In genomic region chr7:65798111-65799075, GRCh38 we compare ENCODE assay signal across 8 cellular contexts.
DNase-seq lines count a peak whose midpoint lies in the region; ATAC-seq and TF ChIP-seq lines count a peak whose summit lies in the region.

No MANE protein-coding gene starts in this region.

- H3K27me3 ChIP-seq in CD8-positive, alpha-beta T cell (ENCODE audit: insufficient read depth, low read length): no peaks in the 10 kb centered on the region
- no peaks in the 10 kb centered on the region for H3K27me3 ChIP-seq in vagina

- no peaks in the 10 kb centered on the region for H3K27me3 Mint-ChIP-seq in CD8-positive, alpha-beta T cell (ENCODE audit: low read depth)
- no peaks in the 10 kb centered on the region for H3K27me3 Mint-ChIP-seq in activated T-helper 2 cell treated with anti-CD3 and anti-CD28 coated beads, Interferon-gamma antibody, Interleukin-2, Interleukin-4, amounts not matched to agents 10 μg/mL and 5 μg/mL and 100 μg/mL, durations not matched to agents 14 hours and 24 hours and 36 hours (ENCODE audit: low read depth)
- H3K27me3 Mint-ChIP-seq in stimulated activated naive B cell treated with anti-CD40 and anti-IgM and Interleukin-4, amounts not matched to agents 10 μg/mL and 1 μg/mL and 100 μg/mL, for 72 hours: no peaks in the 10 kb centered on the region

- POLR2A ChIA-PET in CD8-positive, alpha-beta T cell (lab: Charles Lee): interaction anchor here (0.6 kb wide), 1 partner anchor 490 kb away, joined by 3 read pairs; no protein-coding TSS in a partner anchor

- no peak overlapping the region for H3K4me3 Mint-ChIP-seq in CD8-positive, alpha-beta T cell
- no peak overlapping the region for H3K4me3 Mint-ChIP-seq in activated T-helper 2 cell treated with anti-CD3 and anti-CD28 coated beads, Interferon-gamma antibody, Interleukin-2, Interleukin-4, amounts not matched to agents 10 μg/mL and 5 μg/mL and 100 μg/mL, durations not matched to agents 14 hours and 24 hours and 36 hours (ENCODE audit: low read depth)
- no peak overlapping the region for H3K4me3 Mint-ChIP-seq in stimulated activated naive B cell treated with anti-CD40 and anti-IgM and Interleukin-4, amounts not matched to agents 10 μg/mL and 1 μg/mL and 100 μg/mL, for 72 hours

- H3K4me3 ChIP-seq in CD8-positive, alpha-beta T cell (ENCODE audit: low read depth, low read length): no peak overlapping the region
- no peak overlapping the region for H3K4me3 ChIP-seq in vagina

- H3K9me3 ChIP-seq in CD8-positive, alpha-beta T cell (ENCODE audit: low read length): no peaks in the 10 kb centered on the region
- no peaks in the 10 kb centered on the region for H3K9me3 ChIP-seq in vagina

- no peak for DNase-seq in CD8-positive, alpha-beta T cell
- no peak for DNase-seq in activated T-helper 2 cell treated with anti-CD3 and anti-CD28 coated beads, Interferon-gamma antibody, Interleukin-2, Interleukin-4, amounts not matched to agents 10 μg/mL and 5 μg/mL and 100 μg/mL, durations not matched to agents 14 hours and 24 hours and 36 hours (ENCODE audit: low spot score)
- no peak for DNase-seq in stimulated activated naive B cell treated with anti-CD40 and anti-IgM and Interleukin-4, amounts not matched to agents 10 μg/mL and 1 μg/mL and 100 μg/mL, for 72 hours
- DNase-seq in vagina (ENCODE audit: extremely low spot score in 2 of 2): no peak
- no peak for DNase-seq in Ammon's horn (ENCODE audit: low spot score)
- DNase-seq in 8988T: no peak

- TF ChIP-seq POLR2A in vagina (IDR thresholded peaks at IDR 0.05): no peak

- peaks cover 6% of the 10 kb centered on the region for H3K4me1 Mint-ChIP-seq in CD8-positive, alpha-beta T cell (ENCODE audit: low read depth)
- peaks cover 11% of the 10 kb centered on the region for H3K4me1 Mint-ChIP-seq in activated T-helper 2 cell treated with anti-CD3 and anti-CD28 coated beads, Interferon-gamma antibody, Interleukin-2, Interleukin-4, amounts not matched to agents 10 μg/mL and 5 μg/mL and 100 μg/mL, durations not matched to agents 14 hours and 24 hours and 36 hours (ENCODE audit: low read depth)
- peaks cover 0 to 2% of the 10 kb centered on the region in 2 donors for H3K4me1 Mint-ChIP-seq in stimulated activated naive B cell treated with anti-CD40 and anti-IgM and Interleukin-4, amounts not matched to agents 10 μg/mL and 1 μg/mL and 100 μg/mL, for 72 hours

- no peaks in the 10 kb centered on the region for H3K4me1 ChIP-seq in CD8-positive, alpha-beta T cell (ENCODE audit: insufficient read depth, low read length)
- H3K4me1 ChIP-seq in vagina: no peaks in the 10 kb centered on the region

- intact Hi-C loops in CD8-positive, alpha-beta T cell (cut with DNase I, micrococcal nuclease): no loop called here
- intact Hi-C loops in activated T-helper 2 cell treated with anti-CD3 and anti-CD28 coated beads, Interferon-gamma antibody, Interleukin-2, Interleukin-4, amounts not matched to agents 10 μg/mL and 5 μg/mL and 100 μg/mL, durations not matched to agents 14 hours and 24 hours and 36 hours (cut with micrococcal nuclease): no loop called here
- intact Hi-C loops in vagina (cut with DNase I): no loop called here

- ATAC-seq in CD8-positive, alpha-beta T cell: no peak
- ATAC-seq in GM19438 (IDR thresholded peaks at IDR 0.05; ENCODE audit: low read depth, unreplicated experiment) (peak; percentile 95), HG03342 (IDR thresholded peaks at IDR 0.05; ENCODE audit: unreplicated experiment) (peak; percentile 100)
- peak; percentile 94 to 98 for ATAC-seq in stimulated activated naive B cell treated with anti-CD40 and anti-IgM and Interleukin-4, amounts not matched to agents 10 μg/mL and 1 μg/mL and 100 μg/mL, for 72 hours (replicated peaks)

- H3K36me3 ChIP-seq in CD8-positive, alpha-beta T cell (ENCODE audit: insufficient read depth, low read length): no peaks in the 10 kb centered on the region
- H3K36me3 ChIP-seq in vagina: no peaks in the 10 kb centered on the region

- H3K27ac ChIP-seq in CD8-positive, alpha-beta T cell (ENCODE audit: low read depth, low read length): no peak overlapping the region
- H3K27ac ChIP-seq in vagina: no peak overlapping the region

- no peaks in the 10 kb centered on the region for H3K36me3 Mint-ChIP-seq in CD8-positive, alpha-beta T cell
- H3K36me3 Mint-ChIP-seq in activated T-helper 2 cell treated with anti-CD3 and anti-CD28 coated beads, Interferon-gamma antibody, Interleukin-2, Interleukin-4, amounts not matched to agents 10 μg/mL and 5 μg/mL and 100 μg/mL, durations not matched to agents 14 hours and 24 hours and 36 hours (ENCODE audit: low read depth): no peaks in the 10 kb centered on the region
- peaks cover 0 to 16% of the 10 kb centered on the region in 2 donors for H3K36me3 Mint-ChIP-seq in stimulated activated naive B cell treated with anti-CD40 and anti-IgM and Interleukin-4, amounts not matched to agents 10 μg/mL and 1 μg/mL and 100 μg/mL, for 72 hours

- H3K9me3 Mint-ChIP-seq in CD8-positive, alpha-beta T cell: no peaks in the 10 kb centered on the region
- no peaks in the 10 kb centered on the region for H3K9me3 Mint-ChIP-seq in activated T-helper 2 cell treated with anti-CD3 and anti-CD28 coated beads, Interferon-gamma antibody, Interleukin-2, Interleukin-4, amounts not matched to agents 10 μg/mL and 5 μg/mL and 100 μg/mL, durations not matched to agents 14 hours and 24 hours and 36 hours
- no peaks in the 10 kb centered on the region for H3K9me3 Mint-ChIP-seq in stimulated activated naive B cell treated with anti-CD40 and anti-IgM and Interleukin-4, amounts not matched to agents 10 μg/mL and 1 μg/mL and 100 μg/mL, for 72 hours

- no peak for TF ChIP-seq CTCF in CD8-positive, alpha-beta T cell (IDR thresholded peaks at IDR 0.05)
- TF ChIP-seq CTCF in vagina (IDR thresholded peaks at IDR 0.05): no peak

- CTCF ChIA-PET in CD8-positive, alpha-beta T cell (lab: Charles Lee): no interaction called here

- peak overlapping the region; percentile 3 for H3K27ac Mint-ChIP-seq in CD8-positive, alpha-beta T cell
- peak overlapping the region; percentile 43 for H3K27ac Mint-ChIP-seq in activated T-helper 2 cell treated with anti-CD3 and anti-CD28 coated beads, Interferon-gamma antibody, Interleukin-2, Interleukin-4, amounts not matched to agents 10 μg/mL and 5 μg/mL and 100 μg/mL, durations not matched to agents 14 hours and 24 hours and 36 hours
- H3K27ac Mint-ChIP-seq in stimulated activated naive B cell treated with anti-CD40 and anti-IgM and Interleukin-4, amounts not matched to agents 10 μg/mL and 1 μg/mL and 100 μg/mL, for 72 hours: no peak overlapping the region
